In genomic region chr14:35988550-35988949, GRCh38 we compare ENCODE assay signal across 28 cellular contexts.
"Had no signal": no experiment of that assay in that cellular context is flagged by ENCODE, and none has a peak within 500 bp of the region (broad histone marks: within the 10 kb centered on the region; RNA-seq: fewer than 3 reads in every experiment).

No MANE protein-coding gene starts in this region.

- DNase-seq: heart right ventricle; kidney; left cardiac atrium; lower lobe of right lung; mesenchymal stem cell; naive B cell; natural killer cell; nephron progenitor cell; ovary; retina; right cardiac atrium; stimulated activated CD4-positive, alpha-beta T cell treated with anti-CD3 and anti-CD28 coated beads, Interleukin-12 subunit alpha, Interleukin-12 subunit beta, amount 100 ng/mL, for 4 hours; stimulated activated CD4-positive, alpha-beta T cell treated with anti-CD3 and anti-CD28 coated beads, Interleukin-15, amount 100 ng/mL, for 24 hours; stimulated activated CD4-positive, alpha-beta T cell treated with anti-CD3 and anti-CD28 coated beads, Interleukin-2, amount 100 ng/mL, for 24 hours; stimulated activated CD4-positive, alpha-beta T cell treated with anti-CD3 and anti-CD28 coated beads, Interleukin-4, amount 100 ng/mL, for 1 hour; stimulated activated naive B cell treated with anti-CD40 and anti-IgM and Interleukin-4, amounts not matched to agents 10 μg/mL and 1 μg/mL and 100 μg/mL, for 72 hours; stimulated activated naive CD8-positive, alpha-beta T cell treated with anti-CD3 and anti-CD28 coated beads, Interleukin-15, Interleukin-2, amounts not matched to agents 100 U/mL and 50 U/mL, for 24 hours; stomach; testis; transverse colon; upper lobe of left lung had no signal

- ATAC-seq: heart right ventricle; left cardiac atrium; left lobe of liver; lower lobe of right lung; natural killer cell; right cardiac atrium; sciatic nerve; stimulated activated naive B cell treated with anti-CD40 and anti-IgM and Interleukin-4, amounts not matched to agents 10 μg/mL and 1 μg/mL and 100 μg/mL, for 72 hours; stimulated activated naive CD8-positive, alpha-beta T cell treated with anti-CD3 and anti-CD28 coated beads, Interleukin-15, Interleukin-2, amounts not matched to agents 100 U/mL and 50 U/mL, for 24 hours had no signal

- H3K27ac ChIP-seq: heart right ventricle, hepatocyte, lower lobe of right lung, ovary, prostate gland, skin epidermis, stomach, testis, thyroid gland, transverse colon, upper lobe of left lung, vagina had no signal

- H3K27me3 ChIP-seq: heart right ventricle, hepatocyte, ovary, stomach, testis, thyroid gland, transverse colon, upper lobe of left lung, vagina had no signal
